Comparison of ENCODE assay signal across 26 cellular contexts in the genomic region with DNA sequence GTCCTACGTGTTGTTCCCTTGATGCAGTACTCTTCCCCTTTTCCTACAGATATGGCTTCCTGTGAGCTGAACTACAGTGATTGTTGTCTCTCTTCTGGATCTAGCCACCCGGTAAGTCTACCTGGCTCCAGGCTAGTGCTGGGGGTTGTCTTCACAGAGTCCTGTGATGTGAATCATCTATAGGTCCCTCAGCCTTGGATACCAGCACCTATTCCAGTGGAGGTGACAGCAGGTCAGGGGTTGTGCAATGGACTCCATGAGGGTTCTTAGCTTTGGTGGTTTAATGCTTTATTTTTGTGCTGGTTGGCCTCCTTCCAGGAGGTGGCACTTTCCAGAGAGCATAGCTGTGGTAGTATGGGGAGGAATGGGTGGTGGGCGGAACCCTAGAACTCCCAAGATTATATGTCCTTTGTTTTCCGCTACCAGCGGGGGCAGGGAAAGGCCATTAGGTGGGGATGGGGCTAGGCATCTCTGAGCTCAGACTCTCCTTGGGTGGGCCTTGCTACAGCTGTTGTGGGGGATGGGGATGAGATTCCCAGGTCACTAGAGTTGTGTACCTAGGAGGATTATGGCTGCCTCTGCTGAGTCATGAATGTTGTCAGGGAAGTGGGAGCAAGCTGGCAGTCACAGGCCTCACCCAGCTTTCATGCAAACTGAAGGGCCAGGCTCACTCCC.
A peak's percentile ranks its signal among the peaks of the same experiment; 100 is the strongest.
DNase-seq lines count a peak whose midpoint lies in the region; ATAC-seq and TF ChIP-seq lines count a peak whose summit lies in the region.
"Had no signal": no experiment of that assay in that cellular context is flagged by ENCODE, and none has a peak within 500 bp of the region (broad histone marks: within the 10 kb centered on the region; RNA-seq: fewer than 3 reads in every experiment).

No MANE protein-coding gene starts in this region.

- H3K4me1 Mint-ChIP-seq in endodermal cell (no peaks in the 10 kb centered on the region), neural progenitor cell (no peaks in the 10 kb centered on the region)
- H3K4me1 Mint-ChIP-seq: CD14-positive monocyte; CD4-positive, alpha-beta memory T cell; CD4-positive, CD25-positive, alpha-beta regulatory T cell; CD8-positive, alpha-beta memory T cell had no signal

- no peak overlapping the region for H3K18ac ChIP-seq in trophoblast cell (ENCODE audit: low read length)

- H3K9me3 ChIP-seq in SJCRH30 (replicated peaks) = peaks cover 6% of the 10 kb centered on the region; the same call in 1 of the 2 replicates
- H3K9me3 ChIP-seq in endodermal cell (ENCODE audit: control insufficient read depth, low read length) = peaks cover 30% of the 10 kb centered on the region
- peaks cover 2% of the 10 kb centered on the region for H3K9me3 ChIP-seq in trophoblast cell (ENCODE audit: insufficient read depth, low read depth, low read length)
- H3K9me3 ChIP-seq in neural progenitor cell (ENCODE audit: low read depth) = peaks cover 3% of the 10 kb centered on the region
- H3K9me3 ChIP-seq: BE2C had no signal

- no peak overlapping the region for H2BK5ac ChIP-seq in trophoblast cell (ENCODE audit: low read depth, low read length, poor library complexity)

- H3K9me3 Mint-ChIP-seq in endodermal cell (peaks cover 57% of the 10 kb centered on the region), neural progenitor cell (peaks cover 26% of the 10 kb centered on the region)

- H3K4me2 ChIP-seq in trophoblast cell (ENCODE audit: low read length) (no peak overlapping the region), neural progenitor cell (no peak overlapping the region)
- H3K4me2 ChIP-seq: BLaER1 had no signal

- H3K4me3 ChIP-seq in SJCRH30 (no peak overlapping the region), endodermal cell (ENCODE audit: low read length) (peak overlapping the region; percentile 35), trophoblast cell (ENCODE audit: low read depth, low read length) (no peak overlapping the region), neural progenitor cell (no peak overlapping the region)
- H3K4me3 ChIP-seq: BLaER1, GM12878 had no signal

- H3F3A ChIP-seq in neural progenitor cell (ENCODE audit: low read depth) = no peaks in the 10 kb centered on the region

- H3K36me3 ChIP-seq in SJCRH30 = no peaks in the 10 kb centered on the region
- no peaks in the 10 kb centered on the region for H3K36me3 ChIP-seq in endodermal cell (ENCODE audit: control insufficient read depth, insufficient read depth, low read length)
- no peaks in the 10 kb centered on the region for H3K36me3 ChIP-seq in trophoblast cell (ENCODE audit: control insufficient read depth in 1 of 2, insufficient read depth in 2 of 2, low read length in 2 of 2)
- H3K36me3 ChIP-seq in neural progenitor cell = no peaks in the 10 kb centered on the region
- H3K36me3 ChIP-seq: BE2C, BLaER1 had no signal

- H2BK12ac ChIP-seq in trophoblast cell (ENCODE audit: low read length) = no peak overlapping the region

- H3K4me1 ChIP-seq in SJCRH30 (peaks cover 14% of the 10 kb centered on the region; the same call in 1 of the 2 replicates), endodermal cell (ENCODE audit: control insufficient read depth, insufficient read depth, low read length) (no peaks in the 10 kb centered on the region), trophoblast cell (ENCODE audit: control insufficient read depth in 1 of 2, insufficient read depth in 2 of 2, low read length in 2 of 2) (no peaks in the 10 kb centered on the region), neural progenitor cell (no peaks in the 10 kb centered on the region)
- H3K4me1 ChIP-seq: BE2C, BLaER1 had no signal

- 92% methylated on average over 2 to 5 of the region's 5 CpGs for WGBS in endodermal cell (ENCODE audit: insufficient coverage in 1 of 2, insufficient read length in 1 of 2), 2 experiments
- WGBS in trophoblast cell (ENCODE audit: extremely low coverage, insufficient coverage, insufficient read length) = no CpG with 5 or more reads among the region's 5 CpGs

- no peaks in the 10 kb centered on the region for H4K20me1 ChIP-seq in neural progenitor cell (ENCODE audit: low read depth)
- H4K20me1 ChIP-seq: BLaER1 had no signal

- no peak overlapping the region for H3K4ac ChIP-seq in trophoblast cell (ENCODE audit: low read depth, low read length)

- no peak overlapping the region for H3K27ac Mint-ChIP-seq in endodermal cell
- no peak overlapping the region for H3K27ac Mint-ChIP-seq in neural progenitor cell
- H3K27ac Mint-ChIP-seq: CD4-positive, alpha-beta memory T cell; CD4-positive, CD25-positive, alpha-beta regulatory T cell; CD8-positive, alpha-beta memory T cell had no signal

- H3K14ac ChIP-seq in trophoblast cell (ENCODE audit: low read length) = no peak overlapping the region

- H3K27me3 ChIP-seq in SJCRH30 = no peaks in the 10 kb centered on the region
- H3K27me3 ChIP-seq in endodermal cell (ENCODE audit: control insufficient read depth, insufficient read depth, low read length, poor library complexity, severe bottlenecking) = no peaks in the 10 kb centered on the region
- H3K27me3 ChIP-seq in trophoblast cell (ENCODE audit: insufficient read depth, low read length) = no peaks in the 10 kb centered on the region
- H3K27me3 ChIP-seq in neural progenitor cell = no peaks in the 10 kb centered on the region
- H3K27me3 ChIP-seq: BE2C, BLaER1 had no signal

- no peak overlapping the region for H3K9ac ChIP-seq in endodermal cell (ENCODE audit: extremely low read depth, low read length, poor library complexity, severe bottlenecking)
- no peak overlapping the region for H3K9ac ChIP-seq in trophoblast cell (ENCODE audit: low read length)
- H3K9ac ChIP-seq in neural progenitor cell = no peak overlapping the region
- H3K9ac ChIP-seq: BLaER1 had no signal

- no peak overlapping the region for H4K91ac ChIP-seq in trophoblast cell (ENCODE audit: low read depth, low read length)

- peaks cover 5% of the 10 kb centered on the region for H3K36me3 Mint-ChIP-seq in endodermal cell (ENCODE audit: low read depth)
- H3K36me3 Mint-ChIP-seq in neural progenitor cell = peaks cover 3% of the 10 kb centered on the region
- H3K36me3 Mint-ChIP-seq: CD14-positive monocyte; CD4-positive, alpha-beta memory T cell; CD4-positive, CD25-positive, alpha-beta regulatory T cell; CD8-positive, alpha-beta memory T cell had no signal

- no peak overlapping the region for H3K4me3 Mint-ChIP-seq in endodermal cell
- H3K4me3 Mint-ChIP-seq in neural progenitor cell = no peak overlapping the region
- H3K4me3 Mint-ChIP-seq: CD14-positive monocyte; CD4-positive, alpha-beta memory T cell; CD4-positive, CD25-positive, alpha-beta regulatory T cell; CD8-positive, alpha-beta memory T cell had no signal

- H3K27ac ChIP-seq in SJCRH30 (peak overlapping the region; percentile 41), endodermal cell (ENCODE audit: low read depth, low read length) (no peak overlapping the region), trophoblast cell (ENCODE audit: low read depth, low read length) (no peak overlapping the region), neural progenitor cell (no peak overlapping the region)
- H3K27ac ChIP-seq: BLaER1 had no signal

- H2BK120ac ChIP-seq in trophoblast cell (ENCODE audit: insufficient read depth, low read length, poor library complexity) = no peak overlapping the region

- peak; percentile 4 for DNase-seq in NCI-H69 (lab: John Stamatoyannopoulos, UW)
- peak; percentile 86 to 87 for DNase-seq in SJCRH30
- peak; percentile 49 for DNase-seq in endodermal cell
- peak; percentile 93 for DNase-seq in trophoblast cell
- no peak for DNase-seq in neural progenitor cell (ENCODE audit: low spot score)
- no peak for DNase-seq in stimulated activated naive CD4-positive, alpha-beta T cell (lab: John Stamatoyannopoulos, UW)
- DNase-seq in SW480 (ENCODE audit: low spot score) = no peak
- DNase-seq: 8988T; ACHN; BE2C; C1 segment of cervical spinal cord; CD4-positive, alpha-beta memory T cell; CD4-positive, CD25-positive, alpha-beta regulatory T cell; CD8-positive, alpha-beta memory T cell; COR-L47; DMS 273 treated with DMSO at 0.1 percent for 48 hours; DMS153; DMS53; DMS79; DND-41; EL; GDM1 had no signal

- H4K12ac ChIP-seq in trophoblast cell (ENCODE audit: low read depth, low read length) = no peak overlapping the region

- H3K23ac ChIP-seq in trophoblast cell (ENCODE audit: low read length) = no peak overlapping the region

- H3K27me3 Mint-ChIP-seq in endodermal cell (ENCODE audit: insufficient read depth) (no peaks in the 10 kb centered on the region), neural progenitor cell (ENCODE audit: insufficient read depth, low read depth) (no peaks in the 10 kb centered on the region)
- H3K27me3 Mint-ChIP-seq: CD4-positive, alpha-beta memory T cell; CD4-positive, CD25-positive, alpha-beta regulatory T cell; CD8-positive, alpha-beta memory T cell had no signal

- H3K79me2 ChIP-seq in trophoblast cell (ENCODE audit: control insufficient read depth, insufficient read depth, low read length, poor library complexity) (no peaks in the 10 kb centered on the region), neural progenitor cell (ENCODE audit: low read depth) (no peaks in the 10 kb centered on the region)

- no peaks in the 10 kb centered on the region for H3K79me1 ChIP-seq in trophoblast cell (ENCODE audit: low read length)

- no peak overlapping the region for H4K8ac ChIP-seq in trophoblast cell (ENCODE audit: low read depth, low read length)

- H2AFZ ChIP-seq in trophoblast cell (ENCODE audit: insufficient read depth, low read length, poor library complexity) (no peak overlapping the region), neural progenitor cell (replicated peaks) (no peak overlapping the region)

- no peak for ATAC-seq in GM18511 (IDR thresholded peaks at IDR 0.05; ENCODE audit: unreplicated experiment)
- ATAC-seq: GM12878 had no signal

- no peak for TF ChIP-seq CTCF in endodermal cell (conservative IDR thresholded peaks at IDR 0.05)
- no peak for TF ChIP-seq CTCF in neural progenitor cell (IDR thresholded peaks at IDR 0.05)

- H2AK5ac ChIP-seq in trophoblast cell (ENCODE audit: low read length) = no peak overlapping the region

Comparison
In these comparisons a context has a peak if more than half of its experiments do, and no peak if none do; other contexts are left out.
1. DNase-seq: peak in NCI-H69 (single experiment), SJCRH30 (2 of 2), endodermal cell (single experiment) and trophoblast cell (2 of 2); none in neural progenitor cell (single experiment), stimulated activated naive CD4-positive, alpha-beta T cell (0 of 6) and SW480 (single experiment).